24 cellular contexts compared by ENCODE assay signal in the genomic region with DNA sequence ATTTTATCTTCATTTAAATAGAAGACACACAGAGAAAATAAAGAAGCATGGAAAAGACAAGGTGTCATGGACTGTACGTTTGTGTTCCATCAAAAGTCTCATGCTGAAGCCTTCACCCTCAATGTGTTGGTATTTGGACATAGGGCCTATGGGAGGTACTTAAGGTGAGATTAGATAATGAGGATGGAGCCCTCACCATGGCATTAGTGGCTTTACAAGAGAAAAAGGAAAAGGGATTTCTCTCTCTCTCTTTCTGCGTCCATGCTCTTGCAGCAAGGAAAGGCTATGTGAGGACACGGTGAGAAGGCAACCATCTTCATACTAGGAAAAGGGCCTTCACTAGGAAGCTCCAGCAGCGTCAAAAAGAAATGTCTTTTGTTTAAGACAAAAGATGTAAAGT.
DNase-seq lines count a peak whose midpoint lies in the region; ATAC-seq and TF ChIP-seq lines count a peak whose summit lies in the region.
"Had no signal": no experiment of that assay in that cellular context is flagged by ENCODE, and none has a peak within 500 bp of the region (broad histone marks: within the 10 kb centered on the region; RNA-seq: fewer than 3 reads in every experiment).

No MANE protein-coding gene starts in this region.

- H3K27ac ChIP-seq in mesendoderm (ENCODE audit: low read depth, low read length) (no peak overlapping the region), breast epithelium (no peak overlapping the region)
- H3K27ac ChIP-seq: Peyer's patch had no signal

- no CpG with 5 or more reads among the region's 4 CpGs for WGBS in mesendoderm (ENCODE audit: extremely low coverage, insufficient coverage, low lambda C conversion rate)

- no peak overlapping the region for H3K18ac ChIP-seq in mesendoderm (ENCODE audit: low read length)

- peak overlapping the region; percentile 76 for H3K4me3 Mint-ChIP-seq in endothelial cell (ENCODE audit: unreplicated experiment)
- H3K4me3 Mint-ChIP-seq: CD14-positive monocyte, IgD-negative memory B cell had no signal

- no peak for ATAC-seq in GM21447 (IDR thresholded peaks at IDR 0.05; ENCODE audit: unreplicated experiment)
- ATAC-seq: GM12878, Right ventricle myocardium inferior had no signal

- TF ChIP-seq CTCF in endothelial cell (IDR thresholded peaks at IDR 0.05; ENCODE audit: unreplicated experiment) (no peak), breast epithelium (IDR thresholded peaks at IDR 0.05) (no peak)

- no peak overlapping the region for H2BK5ac ChIP-seq in mesendoderm (ENCODE audit: low read length)

- no peaks in the 10 kb centered on the region for H3K9me3 Mint-ChIP-seq in endothelial cell (ENCODE audit: unreplicated experiment)

- H3K4me1 ChIP-seq in ES-I3 (ENCODE audit: insufficient read depth, low read length) (peaks cover 6% of the 10 kb centered on the region), NT2/D1 (ENCODE audit: insufficient read depth, insufficient read length) (no peaks in the 10 kb centered on the region), mesendoderm (ENCODE audit: control insufficient read depth, low read depth, low read length) (no peaks in the 10 kb centered on the region), breast epithelium (no peaks in the 10 kb centered on the region)
- H3K4me1 ChIP-seq: Peyer's patch had no signal

- peak overlapping the region; percentile 93 for H3K27ac Mint-ChIP-seq in endothelial cell (ENCODE audit: unreplicated experiment)
- H3K27ac Mint-ChIP-seq: CD14-positive monocyte, IgD-negative memory B cell had no signal

- no peak overlapping the region for H4K8ac ChIP-seq in mesendoderm (ENCODE audit: low read depth, low read length)

- H2BK120ac ChIP-seq in mesendoderm (ENCODE audit: low read depth, low read length), result no peak overlapping the region

- peaks cover 34% of the 10 kb centered on the region for H3K79me2 ChIP-seq in mesendoderm (ENCODE audit: control insufficient read depth, insufficient read depth, low read length)

- H3K9ac ChIP-seq in ES-I3 (ENCODE audit: low read depth, low read length) (peak overlapping the region; percentile 93), NT2/D1 (ENCODE audit: insufficient read length, low read depth) (no peak overlapping the region), mesendoderm (ENCODE audit: low read length) (peak overlapping the region; percentile 2)

- no peak overlapping the region for H3K4ac ChIP-seq in mesendoderm (ENCODE audit: low read depth, low read length)

- no peak overlapping the region for H3K4me2 ChIP-seq in mesendoderm (ENCODE audit: low read length)

- peak overlapping the region; percentile 11 for H3K56ac ChIP-seq in mesendoderm (ENCODE audit: low read length)

- H3K27me3 ChIP-seq in NT2/D1 (ENCODE audit: insufficient read depth, insufficient read length) (no peaks in the 10 kb centered on the region), mesendoderm (ENCODE audit: insufficient read depth, low read length, poor library complexity) (no peaks in the 10 kb centered on the region), breast epithelium (no peaks in the 10 kb centered on the region)
- H3K27me3 ChIP-seq: MG63, Peyer's patch had no signal

- H3K27me3 Mint-ChIP-seq in endothelial cell (ENCODE audit: unreplicated experiment), result peaks cover 4% of the 10 kb centered on the region
- H3K27me3 Mint-ChIP-seq: IgD-negative memory B cell had no signal

- peaks cover 26% of the 10 kb centered on the region for H3K4me1 Mint-ChIP-seq in endothelial cell (ENCODE audit: unreplicated experiment)
- H3K4me1 Mint-ChIP-seq: CD14-positive monocyte, IgD-negative memory B cell had no signal

- no peak overlapping the region for H4K5ac ChIP-seq in mesendoderm (ENCODE audit: low read length)

- H3K36me3 Mint-ChIP-seq in endothelial cell (ENCODE audit: low read depth, unreplicated experiment), result no peaks in the 10 kb centered on the region
- H3K36me3 Mint-ChIP-seq: CD14-positive monocyte, IgD-negative memory B cell had no signal

- no peak for DNase-seq in NT2/D1 (ENCODE audit: low read depth, low spot score)
- no peak for DNase-seq in endothelial cell (ENCODE audit: low spot score)
- peak; percentile 86 for DNase-seq in mesendoderm
- DNase-seq in NCI-H1048 (lab: John Stamatoyannopoulos, UW), result no peak
- DNase-seq in breast epithelium (ENCODE audit: low spot score in 2 of 2), result no peak
- DNase-seq in occipital lobe (lab: John Stamatoyannopoulos, UW), result no peak
- DNase-seq: 8988T, DMS 273 treated with DMSO at 0.1 percent for 48 hours, GF-D8, Kasumi-1, MG63, NCI-H1092 treated with DMSO at 0.1 percent for 48 hours, NCI-H146, NCI-H2029 treated with DMSO at 0.1 percent for 48 hours, NCI-H2171 treated with DMSO at 0.1 percent for 48 hours, NCI-H446 treated with DMSO at 0.1 percent for 48 hours, NCI-H69, Peyer's patch had no signal

- H3K4me3 ChIP-seq in NT2/D1 (ENCODE audit: insufficient read length, low read depth) (peak overlapping the region; percentile 36), mesendoderm (ENCODE audit: low read length) (no peak overlapping the region), breast epithelium (no peak overlapping the region)
- H3K4me3 ChIP-seq: GM12878, MG63, Peyer's patch had no signal

- H3K79me1 ChIP-seq in mesendoderm (ENCODE audit: low read length), result no peaks in the 10 kb centered on the region

- H3K9me3 ChIP-seq in ES-I3 (ENCODE audit: control insufficient read depth, insufficient read depth, low read length), result no peaks in the 10 kb centered on the region; the same call in 1 of the 2 replicates
- no peaks in the 10 kb centered on the region for H3K9me3 ChIP-seq in NT2/D1 (ENCODE audit: insufficient read depth, low read length)
- no peaks in the 10 kb centered on the region for H3K9me3 ChIP-seq in breast epithelium
- H3K9me3 ChIP-seq: MG63, Peyer's patch had no signal

- TF ChIP-seq POLR2A in breast epithelium (IDR thresholded peaks at IDR 0.05), result no peak

- H3K23ac ChIP-seq in mesendoderm (ENCODE audit: low read length), result no peak overlapping the region

- H3K36me3 ChIP-seq in ES-I3 (ENCODE audit: insufficient read depth, low read length) (peaks cover 11% of the 10 kb centered on the region), NT2/D1 (ENCODE audit: insufficient read depth, insufficient read length, low read length) (peaks cover 7% of the 10 kb centered on the region), mesendoderm (ENCODE audit: control insufficient read depth, insufficient read depth, low read length) (no peaks in the 10 kb centered on the region), breast epithelium (no peaks in the 10 kb centered on the region)
- H3K36me3 ChIP-seq: MG63, Peyer's patch had no signal

- H2AK5ac ChIP-seq in mesendoderm (ENCODE audit: low read length), result no peak overlapping the region

- intact Hi-C loops in breast epithelium (cut with DNase I; ENCODE audit: low total_unique reads), result no loop called here

- no peak overlapping the region for H2BK15ac ChIP-seq in mesendoderm (replicated peaks; ENCODE audit: low read depth)
